17 cellular contexts compared by ENCODE assay signal in the genomic region with DNA sequence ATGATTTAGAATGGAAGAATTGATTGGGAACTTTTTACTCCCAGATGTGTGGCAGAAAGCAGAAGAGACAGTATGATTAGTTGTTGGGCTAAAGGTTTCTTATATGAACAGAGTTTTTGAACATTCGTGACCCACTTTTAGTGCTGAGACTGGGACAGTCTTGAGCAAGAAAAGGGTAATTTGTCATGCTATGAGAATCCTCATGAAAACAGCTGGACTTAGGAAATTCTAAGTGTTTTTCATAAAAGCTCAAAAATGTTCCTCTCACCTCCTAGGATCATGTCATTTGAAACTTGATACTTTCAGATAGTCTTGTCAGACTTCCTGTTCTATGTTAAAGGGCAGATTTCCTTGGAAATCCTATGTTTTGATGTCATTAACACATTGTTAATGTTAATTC.
A peak's percentile ranks its signal among the peaks of the same experiment; 100 is the strongest.
DNase-seq lines count a peak whose midpoint lies in the region; ATAC-seq, FAIRE-seq and TF ChIP-seq lines count a peak whose summit lies in the region.
"Had no signal": no experiment of that assay in that cellular context is flagged by ENCODE, and none has a peak within 500 bp of the region (broad histone marks: within the 10 kb centered on the region; RNA-seq: fewer than 3 reads in every experiment).

No MANE protein-coding gene starts in this region.

- H3K27ac ChIP-seq in A673 (ENCODE audit: low read depth, low read length, poor library complexity, severe bottlenecking), result peak overlapping the region; percentile 49
- H3K27ac ChIP-seq: 22Rv1, BLaER1, GM23248 had no signal

- H3K27me3 ChIP-seq in A673 (replicated peaks; ENCODE audit: insufficient read depth, low read depth, low read length, poor library complexity), result no peaks in the 10 kb centered on the region
- H3K27me3 ChIP-seq: BLaER1 had no signal

- TF ChIP-seq CTCF in A673 (conservative IDR thresholded peaks at IDR 0.05; ENCODE audit: low read depth, low read length) (no peak), cardiac fibroblast (IDR thresholded peaks at IDR 0.05; ENCODE audit: low read depth, low read length) (no peak)

- TF ChIP-seq POLR2A in GM12891 (IDR thresholded peaks at IDR 0.05; ENCODE audit: low read depth, low read length), result no peak

- ATAC-seq in HG03521 (IDR thresholded peaks at IDR 0.05; ENCODE audit: unreplicated experiment), result no peak

- intact Hi-C loops in A673 (cut with micrococcal nuclease; ENCODE audit: unreplicated experiment), result loop anchor here (10.0 kb wide), 1 partner anchor 205 kb away; no protein-coding TSS in a partner anchor

- FAIRE-seq in GM12891 (lab: Jason Lieb, UNC), result no peak
- FAIRE-seq: H54 had no signal

- CTCF ChIA-PET in A673 (lab: Charles Lee), result no interaction called here

- POLR2A ChIA-PET in A673 (lab: Charles Lee; ENCODE audit: low non-redundant PET), result no interaction called here

- H3K4me3 ChIP-seq in A673 (ENCODE audit: low read depth, low read length, poor library complexity, severe bottlenecking) (no peak overlapping the region), cardiac fibroblast (replicated peaks in 1 of 2; ENCODE audit: low read depth in 2 of 2, low read length in 2 of 2) (no peak overlapping the region), skeletal muscle cell (ENCODE audit: low read depth, low read length) (no peak overlapping the region)
- H3K4me3 ChIP-seq: BLaER1, GM23248 had no signal

- no peaks in the 10 kb centered on the region for H3K36me3 ChIP-seq in A673 (ENCODE audit: insufficient read depth, low read length, poor library complexity, severe bottlenecking)
- H3K36me3 ChIP-seq: BLaER1 had no signal

- DNase-seq in A673 (ENCODE audit: low spot score) (peak; percentile 54), cardiac fibroblast (ENCODE audit: low read depth in 2 of 2) (peak; percentile 1 to 8), iris pigment epithelial cell (ENCODE audit: low read depth) (peak; percentile 22), skeletal muscle cell (ENCODE audit: low read depth) (peak; percentile 19), GM12891 (ENCODE audit: insufficient read length, low spot score) (no peak), T-helper 1 cell (no peak)
- no peak for DNase-seq in activated CD8-positive, alpha-beta memory T cell treated with anti-CD3 and anti-CD28 coated beads for 24 hours
- DNase-seq: AML-193; Caco-2; CD8-positive, alpha-beta memory T cell; DMS53; GF-D8; GM23248 had no signal

- no peaks in the 10 kb centered on the region for H3K9me3 ChIP-seq in A673 (ENCODE audit: low read depth, low read length, poor library complexity, severe bottlenecking)
- H3K9me3 ChIP-seq: BLaER1, Caco-2 had no signal

- H3K4me1 ChIP-seq in A673 (ENCODE audit: insufficient read depth, low read length, poor library complexity, severe bottlenecking), result peaks cover 30% of the 10 kb centered on the region
- H3K4me1 ChIP-seq: BLaER1, Caco-2 had no signal

- BruUV-seq in A673 (replicated peaks; lab: Mats Ljungman, UMichigan), result no TSS peak

TF ChIP-seq in GM12891, 5 proteins besides CTCF, POLR2A, EP300 and RAD21:
- TF ChIP-seq SPI1 (IDR thresholded peaks at IDR 0.05; ENCODE audit: low read depth, low read length), result no peak
- no peak for TF ChIP-seq TAF1 (IDR thresholded peaks at IDR 0.05; ENCODE audit: low read depth, low read length)

Comparison
In these comparisons a context has a peak if more than half of its experiments do, and no peak if none do; other contexts are left out.
1. DNase-seq: peak in A673 (single experiment), cardiac fibroblast (2 of 2), iris pigment epithelial cell (single experiment) and skeletal muscle cell (single experiment); none in GM12891 (single experiment), activated CD8-positive, alpha-beta memory T cell treated with anti-CD3 and anti-CD28 coated beads for 24 hours (single experiment) and T-helper 1 cell (0 of 5).